1 cellular context compared by ENCODE assay signal in genomic region chr11:66484825-66485380, GRCh38.
TF ChIP-seq lines count a peak whose summit lies in the region.

No MANE protein-coding gene starts in this region.

TF ChIP-seq in H1, 55 proteins besides CTCF, POLR2A, EP300 and RAD21:
- no peak for TF ChIP-seq KDM4A (IDR thresholded peaks at IDR 0.05; ENCODE audit: low read depth, low read length, severe bottlenecking)
- TF ChIP-seq SP2 (IDR thresholded peaks at IDR 0.05; ENCODE audit: low read length) = no peak
- TF ChIP-seq RBBP5 (IDR thresholded peaks at IDR 0.05; ENCODE audit: borderline replicate concordance, low read depth, low read length) = no peak
- TF ChIP-seq CBX8 (IDR thresholded peaks at IDR 0.05; ENCODE audit: borderline replicate concordance, low read depth, low read length) = no peak
- TF ChIP-seq MAFK (IDR thresholded peaks at IDR 0.05; ENCODE audit: low read depth, low read length) = no peak
- TF ChIP-seq TAF7 (optimal IDR thresholded peaks at IDR 0.05; ENCODE audit: borderline replicate concordance, low read depth, low read length) = no peak
- TF ChIP-seq SRF (IDR thresholded peaks at IDR 0.05; ENCODE audit: low read depth, low read length) = no peak
- TF ChIP-seq HDAC6 (IDR thresholded peaks at IDR 0.05; ENCODE audit: low read depth, low read length) = no peak
- no peak for TF ChIP-seq ZNF274 (IDR thresholded peaks at IDR 0.05; ENCODE audit: borderline replicate concordance, extremely low read depth, low read length)
- no peak for TF ChIP-seq SP4 (IDR thresholded peaks at IDR 0.05; ENCODE audit: low read length)
- TF ChIP-seq CTBP2 (IDR thresholded peaks at IDR 0.05; ENCODE audit: borderline replicate concordance, insufficient read depth, insufficient read length, low read length) = no peak
- no peak for TF ChIP-seq NANOG (IDR thresholded peaks at IDR 0.05; ENCODE audit: insufficient read depth, low read depth, low read length, poor library complexity, severe bottlenecking)
- no peak for TF ChIP-seq BCL11A (IDR thresholded peaks at IDR 0.05; ENCODE audit: low read depth in 2 of 2, low read length in 2 of 2)
- no peak for TF ChIP-seq CREB1 (IDR thresholded peaks at IDR 0.05)
- no peak for TF ChIP-seq TAF1 (IDR thresholded peaks at IDR 0.05; ENCODE audit: low read depth, low read length)
- TF ChIP-seq POLR2AphosphoS5 (IDR thresholded peaks at IDR 0.05; ENCODE audit: low read depth, low read length) = no peak
- no peak for TF ChIP-seq CBX5 (IDR thresholded peaks at IDR 0.05; ENCODE audit: low read depth, low read length)
- TF ChIP-seq JUN (IDR thresholded peaks at IDR 0.05; ENCODE audit: low read depth, low read length) = no peak
TF ChIP-seq in H1: peak in this region for 0.
